Comparison of ENCODE assay signal across 8 cellular contexts in genomic region chr5:154190652-154191304, GRCh38. TPM values are rescaled to one million over a fixed set of nuclear protein-coding genes. Genes with fewer than 3 reads are reported as not detected.
DNase-seq lines count a peak whose midpoint lies in the region; ATAC-seq and TF ChIP-seq lines count a peak whose summit lies in the region.

TSS of gene GALNT10 (plus strand) at chr5:154190733. CDS start at chr5:154190867, 134 bp downstream.

- TF ChIP-seq CTCF in choroid plexus epithelial cell (conservative IDR thresholded peaks at IDR 0.05; ENCODE audit: low read depth, low read length) (no peak), kidney epithelial cell (IDR thresholded peaks at IDR 0.05; ENCODE audit: insufficient read depth, low read length, poor library complexity, severe bottlenecking) (no peak)

- H3K9me3 ChIP-seq in HUES6 (ENCODE audit: control insufficient read depth, insufficient read depth, low read depth, low read length), result no peaks in the 10 kb centered on the region

- no peak within 1 kb of the TSS for H3K27ac ChIP-seq in HUES6 (ENCODE audit: low read depth, low read length)

- DNase-seq in NCI-H2171 treated with DMSO at 0.1 percent for 48 hours (lab: John Stamatoyannopoulos, UW) (peak; percentile 26), NCI-H2171 (lab: John Stamatoyannopoulos, UW) (no peak), T-helper 2 cell (peak in 4 of 5 experiments; percentile 45 to 87 (median 60)), choroid plexus epithelial cell (ENCODE audit: low read depth) (peak; percentile 74), kidney epithelial cell (ENCODE audit: low read depth) (no peak)
- DNase-seq in stimulated activated CD4-positive, alpha-beta T cell treated with anti-CD3 and anti-CD28 coated beads, Interleukin-12 subunit alpha, Interleukin-12 subunit beta, amount 100 ng/mL, for 24 hours (ENCODE audit: low read depth in 2 of 2), result peak; percentile 32 to 35

- peak within 1 kb of the TSS; percentile 80 for H3K9ac ChIP-seq in HUES6 (ENCODE audit: low read length)

- H3K36me3 ChIP-seq in HUES6 (ENCODE audit: control insufficient read depth, insufficient read depth, low read length) (no peaks in the 10 kb centered on the region), kidney epithelial cell (ENCODE audit: control insufficient read depth, insufficient read depth, low read length) (no peaks in the 10 kb centered on the region)

- peaks cover 50% of the 10 kb centered on the region for H3K4me1 ChIP-seq in HUES6 (ENCODE audit: control insufficient read depth, insufficient read depth, low read length)

- peaks cover 47% of the 10 kb centered on the region for H3K27me3 ChIP-seq in HUES6 (ENCODE audit: control insufficient read depth, insufficient read depth, low read length)
- no peaks in the 10 kb centered on the region for H3K27me3 ChIP-seq in kidney epithelial cell (ENCODE audit: control insufficient read depth, insufficient read depth, low read length)

- peak; percentile 70 for ATAC-seq in GM21528 (IDR thresholded peaks at IDR 0.05; ENCODE audit: low FRiP score, unreplicated experiment)

- H3K4me3 ChIP-seq in HUES6 (ENCODE audit: low read depth, low read length), result peak within 1 kb of the TSS; percentile 77
- peak within 1 kb of the TSS; percentile 88 for H3K4me3 ChIP-seq in choroid plexus epithelial cell (ENCODE audit: low read depth, low read length)
- peak within 1 kb of the TSS; percentile 81 for H3K4me3 ChIP-seq in kidney epithelial cell (ENCODE audit: low read depth, low read length)

RNA-seq across cellular contexts. Expression of gene GALNT10, which starts in this region (rescaled TPM):
- total RNA-seq in kidney epithelial cell, result 27.6 and 28.8 TPM in 2 replicates

Comparison
In these comparisons a context has a peak if more than half of its experiments do, and no peak if none do; other contexts are left out.
1. DNase-seq: peak in NCI-H2171 treated with DMSO at 0.1 percent for 48 hours (single experiment), T-helper 2 cell (4 of 5), choroid plexus epithelial cell (single experiment) and stimulated activated CD4-positive, alpha-beta T cell treated with anti-CD3 and anti-CD28 coated beads, Interleukin-12 subunit alpha, Interleukin-12 subunit beta, amount 100 ng/mL, for 24 hours (2 of 2); none in NCI-H2171 (single experiment) and kidney epithelial cell (single experiment).
2. Peak in every context shown above with its lines, with median percentiles within 50 percentile points of each other: H3K4me3 ChIP-seq.